In genomic region chr5:129094924-129095797, GRCh38 we compare ENCODE assay signal across 1 cellular context.
A peak's percentile ranks its signal among the peaks of the same experiment; 100 is the strongest.
TF ChIP-seq lines count a peak whose summit lies in the region.

No MANE protein-coding gene starts in this region.

TF ChIP-seq in HepG2, 621 proteins besides CTCF, POLR2A, EP300 and RAD21 (continued from another document and continues in another):
- TF ChIP-seq ZGPAT (CRISPR knock-in tag; IDR thresholded peaks at IDR 0.05) (peak; percentile 92), ZNF879 (CRISPR knock-in tag; IDR thresholded peaks at IDR 0.05) (peak; percentile 79; the same call in 1 of the 2 replicates), BORCS8-MEF2B (CRISPR knock-in tag; IDR thresholded peaks at IDR 0.05) (peak; percentile 79), REST (IDR thresholded peaks at IDR 0.05; ENCODE audit: borderline replicate concordance in 1 of 2, low read depth in 1 of 2, low read length in 2 of 2) (peak in 1 of 2 experiments; percentile 38; a peak in 1 of 4 replicates), CBX1 (IDR thresholded peaks at IDR 0.05; ENCODE audit: low read depth) (no peak), ZBTB25 (CRISPR knock-in tag; IDR thresholded peaks at IDR 0.05) (peak; percentile 49; the same call in 1 of the 2 replicates), PAWR (CRISPR knock-in tag; IDR thresholded peaks at IDR 0.05; ENCODE audit: borderline replicate concordance) (peak; percentile 81; the same call in 1 of the 2 replicates), ZNF83 (CRISPR knock-in tag; IDR thresholded peaks at IDR 0.05; ENCODE audit: borderline replicate concordance) (peak; percentile 76; the same call in 1 of the 2 replicates), NFRKB (IDR thresholded peaks at IDR 0.05) (no peak), ZBTB7A (CRISPR knock-in tag; IDR thresholded peaks at IDR 0.05) (peak; percentile 85; the same call in 1 of the 2 replicates), TEAD2 (CRISPR knock-in tag; IDR thresholded peaks at IDR 0.05) (no peak), GLI4 (CRISPR knock-in tag; IDR thresholded peaks at IDR 0.05; ENCODE audit: borderline replicate concordance) (peak; percentile 85; the same call in 1 of the 2 replicates), SP2 (CRISPR knock-in tag; IDR thresholded peaks at IDR 0.05) (no peak), DBP (CRISPR knock-in tag; IDR thresholded peaks at IDR 0.05; ENCODE audit: not compliant biosample characterization) (no peak), ZNF777 (CRISPR knock-in tag; IDR thresholded peaks at IDR 0.05) (peak; percentile 49), ZNF724P (CRISPR knock-in tag; IDR thresholded peaks at IDR 0.05; ENCODE audit: borderline replicate concordance) (no peak; the same call in 1 of the 2 replicates), ZNF570 (CRISPR knock-in tag; IDR thresholded peaks at IDR 0.05; ENCODE audit: borderline replicate concordance) (no peak), ZNF274 (CRISPR knock-in tag; IDR thresholded peaks at IDR 0.05) (peak; percentile 84; the same call in 1 of the 2 replicates), ZNF512 (CRISPR knock-in tag; IDR thresholded peaks at IDR 0.05) (no peak), PHB2 (IDR thresholded peaks at IDR 0.05; ENCODE audit: partially characterized antibody) (no peak), ZNF567 (CRISPR knock-in tag; IDR thresholded peaks at IDR 0.05; ENCODE audit: borderline replicate concordance) (no peak; the same call in 1 of the 2 replicates), RBM39 (IDR thresholded peaks at IDR 0.05; ENCODE audit: low read depth, low read length, poor library complexity, severe bottlenecking) (peak; percentile 82), ETS1 (CRISPR knock-in tag; IDR thresholded peaks at IDR 0.05) (no peak; the same call in 1 of the 2 replicates), ZBTB37 (CRISPR knock-in tag; IDR thresholded peaks at IDR 0.05) (no peak), ZNF773 (CRISPR knock-in tag; IDR thresholded peaks at IDR 0.05; ENCODE audit: borderline replicate concordance) (no peak), ZNF3 (CRISPR knock-in tag; IDR thresholded peaks at IDR 0.05) (no peak; the same call in 1 of the 2 replicates), PITX1 (CRISPR knock-in tag; IDR thresholded peaks at IDR 0.05) (peak; percentile 39; the same call in 1 of the 2 replicates), SP5 (CRISPR knock-in tag; IDR thresholded peaks at IDR 0.05; ENCODE audit: borderline replicate concordance, low read depth) (peak; percentile 56), ZNF18 (CRISPR knock-in tag; IDR thresholded peaks at IDR 0.05; ENCODE audit: insufficient replicate concordance) (no peak), ZNF878 (CRISPR knock-in tag; IDR thresholded peaks at IDR 0.05) (peak; percentile 61), HIVEP1 (CRISPR knock-in tag; IDR thresholded peaks at IDR 0.05) (peak; percentile 100), MED8 (CRISPR knock-in tag; IDR thresholded peaks at IDR 0.05; ENCODE audit: insufficient replicate concordance) (peak; percentile 87), MTERF4 (CRISPR knock-in tag; IDR thresholded peaks at IDR 0.05) (peak; percentile 60; the same call in 1 of the 2 replicates), NFE2L2 (IDR thresholded peaks at IDR 0.05; ENCODE audit: low read length) (no peak), EHMT2 (IDR thresholded peaks at IDR 0.05; ENCODE audit: borderline replicate concordance, low read depth, low read length) (no peak), ZNF556 (CRISPR knock-in tag; IDR thresholded peaks at IDR 0.05; ENCODE audit: borderline replicate concordance) (peak; percentile 92; the same call in 1 of the 2 replicates), KMT2B (CRISPR knock-in tag; IDR thresholded peaks at IDR 0.05) (peak; percentile 87), SATB2 (CRISPR knock-in tag; IDR thresholded peaks at IDR 0.05) (no peak), SKIL (CRISPR knock-in tag; IDR thresholded peaks at IDR 0.05; ENCODE audit: borderline replicate concordance) (peak; percentile 75), TGIF2 (CRISPR knock-in tag; IDR thresholded peaks at IDR 0.05) (peak; percentile 83; the same call in 1 of the 2 replicates), HOXD1 (CRISPR knock-in tag; IDR thresholded peaks at IDR 0.05) (0 out of 2 replicates have a peak, but pooled peaks have one; percentile 28), ZNF850 (CRISPR knock-in tag; conservative IDR thresholded peaks at IDR 0.05) (no peak), PRMT3 (CRISPR knock-in tag; IDR thresholded peaks at IDR 0.05; ENCODE audit: borderline replicate concordance, low read depth) (no peak), ZFP41 (CRISPR knock-in tag; IDR thresholded peaks at IDR 0.05; ENCODE audit: borderline replicate concordance) (no peak), MAFG (CRISPR knock-in tag; IDR thresholded peaks at IDR 0.05) (no peak), DR1 (CRISPR knock-in tag; IDR thresholded peaks at IDR 0.05) (no peak), ZMAT5 (CRISPR knock-in tag; IDR thresholded peaks at IDR 0.05; ENCODE audit: borderline replicate concordance, low read depth) (no peak), ZNF382 (CRISPR knock-in tag; IDR thresholded peaks at IDR 0.05; ENCODE audit: borderline replicate concordance) (no peak)
